Comparison of ENCODE assay signal across 1 cellular context in genomic region chr4:69748176-69748575, GRCh38.
TF ChIP-seq lines count a peak whose summit lies in the region.

No MANE protein-coding gene starts in this region.

TF ChIP-seq in endothelial cell of umbilical vein, 7 proteins besides CTCF, POLR2A, EP300 and RAD21:
- TF ChIP-seq POLR2AphosphoS5 (IDR thresholded peaks at IDR 0.05; ENCODE audit: insufficient read depth, low read depth, low read length) (no peak), JUN (IDR thresholded peaks at IDR 0.05; ENCODE audit: borderline replicate concordance, insufficient read depth, insufficient read length, low read depth) (no peak), MYC (IDR thresholded peaks at IDR 0.05; ENCODE audit: low read depth, low read length) (no peak), EZH2 (IDR thresholded peaks at IDR 0.05; ENCODE audit: borderline replicate concordance, low read depth, low read length, severe bottlenecking) (no peak), FOS (IDR thresholded peaks at IDR 0.05; ENCODE audit: borderline replicate concordance, insufficient read depth, low read length) (peak; percentile 26), MAX (IDR thresholded peaks at IDR 0.05; ENCODE audit: insufficient read depth, insufficient read length) (no peak), GATA2 (IDR thresholded peaks at IDR 0.05; ENCODE audit: insufficient read depth, insufficient read length, low read depth, low read length) (no peak)
